ENCODE assay signal across 11 cellular contexts in the genomic region with DNA sequence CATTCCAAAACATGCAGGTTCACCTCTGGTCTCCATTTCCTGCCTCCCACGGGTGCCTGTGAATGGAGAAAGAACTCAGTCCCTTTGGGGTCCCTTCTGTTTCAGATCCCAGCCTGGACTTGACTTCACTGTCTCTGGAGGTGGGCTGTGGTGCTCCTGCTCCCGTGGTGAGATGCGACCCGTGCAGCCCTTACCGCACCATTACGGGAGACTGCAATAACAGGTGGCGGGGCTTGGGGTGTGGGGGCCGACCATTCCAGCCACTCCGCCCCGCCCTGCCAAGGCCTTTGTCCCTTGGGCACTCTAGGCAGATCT. TPM values are rescaled to one million over a fixed set of nuclear protein-coding genes. Genes with fewer than 3 reads are reported as not detected.
A peak's percentile ranks its signal among the peaks of the same experiment; 100 is the strongest.
DNase-seq lines count a peak whose midpoint lies in the region; ATAC-seq and TF ChIP-seq lines count a peak whose summit lies in the region.
"Had no signal": no experiment of that assay in that cellular context is flagged by ENCODE, and none has a peak within 500 bp of the region (broad histone marks: within the 10 kb centered on the region; RNA-seq: fewer than 3 reads in every experiment).

No MANE protein-coding gene starts in this region.

- no peak overlapping the region for H3K4ac ChIP-seq in mesendoderm (ENCODE audit: low read depth, low read length)

- no peak overlapping the region for H3K18ac ChIP-seq in mesendoderm (ENCODE audit: low read length)

- POLR2A ChIA-PET in activated CD4-positive, alpha-beta T cell treated with anti-CD3 and anti-CD28 coated beads for 36 hours (lab: Charles Lee), result no interaction called here

- H3K9me3 Mint-ChIP-seq in natural killer cell, result no peaks in the 10 kb centered on the region
- H3K9me3 Mint-ChIP-seq in natural killer cell treated with Interleukin-12 subunit alpha and Interleukin-12 subunit beta and Interleukin-15 and Interleukin-18, amount 100 ng/mL, for 72 hours, result no peaks in the 10 kb centered on the region
- H3K9me3 Mint-ChIP-seq in brain, result no peaks in the 10 kb centered on the region
- no peaks in the 10 kb centered on the region for H3K9me3 Mint-ChIP-seq in activated CD4-positive, alpha-beta T cell treated with anti-CD3 and anti-CD28 coated beads for 36 hours (ENCODE audit: low read depth)

- no peak for ATAC-seq in natural killer cell
- ATAC-seq in natural killer cell treated with Interleukin-12 subunit alpha and Interleukin-12 subunit beta and Interleukin-15 and Interleukin-18, amount 100 ng/mL, for 72 hours, result no peak
- peak; percentile 19 for ATAC-seq in aorta (ENCODE audit: low FRiP score)
- ATAC-seq in GM21786 (IDR thresholded peaks at IDR 0.05; ENCODE audit: unreplicated experiment), result no peak
- no peak for ATAC-seq in activated CD4-positive, alpha-beta T cell treated with anti-CD3 and anti-CD28 coated beads for 36 hours

- H4K8ac ChIP-seq in mesendoderm (ENCODE audit: low read depth, low read length), result no peak overlapping the region

- no peak overlapping the region for H3K27ac Mint-ChIP-seq in natural killer cell
- peak overlapping the region in 1 of 2 donors; percentile 11 for H3K27ac Mint-ChIP-seq in natural killer cell treated with Interleukin-12 subunit alpha and Interleukin-12 subunit beta and Interleukin-15 and Interleukin-18, amount 100 ng/mL, for 72 hours
- H3K27ac Mint-ChIP-seq in brain, result no peak overlapping the region
- no peak overlapping the region for H3K27ac Mint-ChIP-seq in activated CD4-positive, alpha-beta T cell treated with anti-CD3 and anti-CD28 coated beads for 36 hours

- peak overlapping the region; percentile 45 for H3K23ac ChIP-seq in mesendoderm (ENCODE audit: low read length)

- no peak overlapping the region for H2BK5ac ChIP-seq in mesendoderm (ENCODE audit: low read length)

- no peak overlapping the region for H2BK15ac ChIP-seq in mesendoderm (replicated peaks; ENCODE audit: low read depth)

- H3K4me3 ChIP-seq in mesendoderm (ENCODE audit: low read length), result no peak overlapping the region
- H3K4me3 ChIP-seq in aorta (ENCODE audit: low read length in 2 of 2), result no peak overlapping the region

- CTCF ChIA-PET in activated CD4-positive, alpha-beta T cell treated with anti-CD3 and anti-CD28 coated beads for 36 hours (lab: Charles Lee), result interaction anchor here (0.7 to 2.7 kb wide), 14 partner anchors 9 to 410 kb away, joined by 3 to 11 read pairs (median 7); a partner anchor contains a TSS

- DNase-seq in natural killer cell (no peak), mesendoderm (no peak), aorta (no peak), NCI-H2171 treated with DMSO at 0.1 percent for 48 hours (lab: John Stamatoyannopoulos, UW) (no peak)
- DNase-seq in natural killer cell treated with Interleukin-12 subunit alpha and Interleukin-12 subunit beta and Interleukin-15 and Interleukin-18, amount 100 ng/mL, for 72 hours (ENCODE audit: low spot score), result no peak
- DNase-seq in activated CD4-positive, alpha-beta T cell treated with anti-CD3 and anti-CD28 coated beads for 36 hours, result no peak
- DNase-seq: SIG-M5 had no signal

- no peak overlapping the region for H2BK120ac ChIP-seq in mesendoderm (ENCODE audit: low read depth, low read length)

- no peaks in the 10 kb centered on the region for H3K36me3 ChIP-seq in mesendoderm (ENCODE audit: control insufficient read depth, insufficient read depth, low read length)
- no peaks in the 10 kb centered on the region for H3K36me3 ChIP-seq in aorta (ENCODE audit: control insufficient read depth in 1 of 2, insufficient read depth in 2 of 2, low read length in 1 of 2)

- H3K27me3 ChIP-seq in mesendoderm (ENCODE audit: insufficient read depth, low read length, poor library complexity) (peaks cover 20% of the 10 kb centered on the region), aorta (ENCODE audit: control insufficient read depth in 1 of 2, insufficient read depth in 2 of 2, low read length in 1 of 2) (no peaks in the 10 kb centered on the region)

- H3K27me3 Mint-ChIP-seq in natural killer cell (ENCODE audit: low read depth in 2 of 2) (peaks cover 11 to 31% of the 10 kb centered on the region in 2 donors), brain (peaks cover 74% of the 10 kb centered on the region)
- peaks cover 4 to 16% of the 10 kb centered on the region in 2 donors for H3K27me3 Mint-ChIP-seq in natural killer cell treated with Interleukin-12 subunit alpha and Interleukin-12 subunit beta and Interleukin-15 and Interleukin-18, amount 100 ng/mL, for 72 hours
- peaks cover 29% of the 10 kb centered on the region for H3K27me3 Mint-ChIP-seq in activated CD4-positive, alpha-beta T cell treated with anti-CD3 and anti-CD28 coated beads for 36 hours

- intact Hi-C loops in natural killer cell (cut with micrococcal nuclease) (loop anchor here (5.0 kb wide), 1 partner anchor 198 kb away; no protein-coding TSS in a partner anchor), aorta (cut with DNase I) (no loop called here)
- intact Hi-C loops in activated CD4-positive, alpha-beta T cell treated with anti-CD3 and anti-CD28 coated beads for 36 hours (cut with DNase I, micrococcal nuclease), result loop anchor here in 1 of 2 experiments (1.0 kb wide), 1 partner anchor 198 kb away; no protein-coding TSS in a partner anchor

- no CpG with 5 or more reads among the region's 10 CpGs for WGBS in mesendoderm (ENCODE audit: extremely low coverage, insufficient coverage, low lambda C conversion rate)
- 9 to 11% methylated on average over 10 of the region's 10 CpGs for WGBS in aorta, 2 donors

- H3K4me1 Mint-ChIP-seq in natural killer cell (peaks cover 17 to 31% of the 10 kb centered on the region in 2 donors), brain (peaks cover 7% of the 10 kb centered on the region)
- peaks cover 16 to 22% of the 10 kb centered on the region in 2 donors for H3K4me1 Mint-ChIP-seq in natural killer cell treated with Interleukin-12 subunit alpha and Interleukin-12 subunit beta and Interleukin-15 and Interleukin-18, amount 100 ng/mL, for 72 hours (ENCODE audit: low read depth in 2 of 2)
- H3K4me1 Mint-ChIP-seq in activated CD4-positive, alpha-beta T cell treated with anti-CD3 and anti-CD28 coated beads for 36 hours, result peaks cover 11% of the 10 kb centered on the region

- peak overlapping the region; percentile 87 for H3K56ac ChIP-seq in mesendoderm (ENCODE audit: low read length)

- H2AK5ac ChIP-seq in mesendoderm (ENCODE audit: low read length), result no peak overlapping the region

- peak overlapping the region; percentile 93 for H3K4me2 ChIP-seq in mesendoderm (ENCODE audit: low read length)

- no peaks in the 10 kb centered on the region for H3K36me3 Mint-ChIP-seq in natural killer cell
- no peaks in the 10 kb centered on the region for H3K36me3 Mint-ChIP-seq in natural killer cell treated with Interleukin-12 subunit alpha and Interleukin-12 subunit beta and Interleukin-15 and Interleukin-18, amount 100 ng/mL, for 72 hours
- no peaks in the 10 kb centered on the region for H3K36me3 Mint-ChIP-seq in brain
- H3K36me3 Mint-ChIP-seq in activated CD4-positive, alpha-beta T cell treated with anti-CD3 and anti-CD28 coated beads for 36 hours (ENCODE audit: low read depth), result no peaks in the 10 kb centered on the region

- TF ChIP-seq CTCF in natural killer cell (IDR thresholded peaks at IDR 0.05), result no peak
- TF ChIP-seq CTCF in brain (conservative IDR thresholded peaks at IDR 0.05), result no peak

- no peak overlapping the region for H4K5ac ChIP-seq in mesendoderm (ENCODE audit: low read length)

- no peaks in the 10 kb centered on the region for H3K4me1 ChIP-seq in mesendoderm (ENCODE audit: control insufficient read depth, low read depth, low read length)
- H3K4me1 ChIP-seq in aorta (ENCODE audit: control insufficient read depth in 1 of 2, insufficient read depth in 2 of 2, low read length in 2 of 2), result no peaks in the 10 kb centered on the region

- H3K79me1 ChIP-seq in mesendoderm (ENCODE audit: low read length), result no peaks in the 10 kb centered on the region

- H3K4me3 Mint-ChIP-seq in natural killer cell, result peak overlapping the region; percentile 10
- no peak overlapping the region for H3K4me3 Mint-ChIP-seq in natural killer cell treated with Interleukin-12 subunit alpha and Interleukin-12 subunit beta and Interleukin-15 and Interleukin-18, amount 100 ng/mL, for 72 hours
- H3K4me3 Mint-ChIP-seq in brain, result peak overlapping the region; percentile 75 to 83 (median 80)
- no peak overlapping the region for H3K4me3 Mint-ChIP-seq in activated CD4-positive, alpha-beta T cell treated with anti-CD3 and anti-CD28 coated beads for 36 hours

- H3K79me2 ChIP-seq in mesendoderm (ENCODE audit: control insufficient read depth, insufficient read depth, low read length), result no peaks in the 10 kb centered on the region

- no peak overlapping the region for H3K9ac ChIP-seq in mesendoderm (ENCODE audit: low read length)

- no peak overlapping the region for H3K27ac ChIP-seq in mesendoderm (ENCODE audit: low read depth, low read length)
- H3K27ac ChIP-seq in aorta (ENCODE audit: low read depth in 1 of 2, low read length in 2 of 2), result no peak overlapping the region

- no peaks in the 10 kb centered on the region for H3K9me3 ChIP-seq in aorta (ENCODE audit: control insufficient read depth, low read length)

RNA-seq across cellular contexts. Expression of a gene that starts 10.5 kb away (rescaled TPM):
- total RNA-seq in natural killer cell, result not detected
- not detected for total RNA-seq in natural killer cell treated with Interleukin-12 subunit alpha and Interleukin-12 subunit beta and Interleukin-15 and Interleukin-18, amount 100 ng/mL, for 72 hours
- 0.20 TPM for polyA plus RNA-seq in brain (ENCODE audit: insufficient read depth, low read depth, low replicate concordance)
- 0.08 TPM for polyA plus RNA-seq in mesendoderm (2013, experiment 1 of 2)
- 0.15 TPM for polyA plus RNA-seq in mesendoderm (2013, experiment 2 of 2)
- total RNA-seq in aorta, result not detected
- not detected for polyA plus RNA-seq in aorta
- total RNA-seq in activated CD4-positive, alpha-beta T cell treated with anti-CD3 and anti-CD28 coated beads for 36 hours, result under 1 TPM in 1 of 2 experiments, not detected in 1; 0.14 TPM
- total RNA-seq: lung microvascular endothelial cell had no signal

RNA-seq across cellular contexts. Expression of a gene that starts 29.9 kb away (rescaled TPM):
- total RNA-seq in natural killer cell (10 to 100 TPM in 1 of 3 donors, 1 to 10 TPM in 2; 4.5 to 10.7 (median 8.5) TPM), aorta (10 to 100 TPM; 10.1 to 13.3 TPM)
- total RNA-seq in natural killer cell treated with Interleukin-12 subunit alpha and Interleukin-12 subunit beta and Interleukin-15 and Interleukin-18, amount 100 ng/mL, for 72 hours, result 10 to 100 TPM; 13.2 to 20.2 TPM
- polyA plus RNA-seq in brain (ENCODE audit: insufficient read depth, low read depth, low replicate concordance) (20.6 TPM), aorta (10 to 100 TPM in 1 of 2 donors, 1 to 10 TPM in 1; 4.3 to 13.8 TPM)
- polyA plus RNA-seq in mesendoderm (2013, experiment 1 of 2), result 8.1 TPM
- 9.0 TPM for polyA plus RNA-seq in mesendoderm (2013, experiment 2 of 2)
- 10 to 100 TPM; 20.4 to 22.5 TPM for total RNA-seq in activated CD4-positive, alpha-beta T cell treated with anti-CD3 and anti-CD28 coated beads for 36 hours

RNA-seq across cellular contexts. Expression of a gene that starts 31.8 kb away (rescaled TPM):
- total RNA-seq in natural killer cell, result 1 to 10 TPM in 2 of 3 donors, not detected in 1; 1.8 to 1.9 TPM
- total RNA-seq in natural killer cell treated with Interleukin-12 subunit alpha and Interleukin-12 subunit beta and Interleukin-15 and Interleukin-18, amount 100 ng/mL, for 72 hours, result not detected
- 0.88 TPM for polyA plus RNA-seq in brain (ENCODE audit: insufficient read depth, low read depth, low replicate concordance)
- 0.03 TPM for polyA plus RNA-seq in mesendoderm (2013, experiment 1 of 2)
- polyA plus RNA-seq in mesendoderm (2013, experiment 2 of 2), result 0.08 TPM
- total RNA-seq in aorta, result under 1 TPM; 0.26 to 0.63 TPM
- polyA plus RNA-seq in aorta, result under 1 TPM; 0.18 to 0.38 TPM
- under 1 TPM in 1 of 2 experiments, not detected in 1; 0.07 TPM for total RNA-seq in activated CD4-positive, alpha-beta T cell treated with anti-CD3 and anti-CD28 coated beads for 36 hours
- total RNA-seq: lung microvascular endothelial cell had no signal

RNA-seq across cellular contexts. Expression of a gene that starts 56.4 kb away (rescaled TPM):
- not detected for total RNA-seq in natural killer cell
- not detected for total RNA-seq in natural killer cell treated with Interleukin-12 subunit alpha and Interleukin-12 subunit beta and Interleukin-15 and Interleukin-18, amount 100 ng/mL, for 72 hours
- polyA plus RNA-seq in brain (ENCODE audit: insufficient read depth, low read depth, low replicate concordance), result not detected
- polyA plus RNA-seq in mesendoderm (2013, experiment 1 of 2), result 0.01 TPM
- not detected for polyA plus RNA-seq in mesendoderm (2013, experiment 2 of 2)
- not detected for total RNA-seq in aorta
- polyA plus RNA-seq in aorta, result not detected
- total RNA-seq in activated CD4-positive, alpha-beta T cell treated with anti-CD3 and anti-CD28 coated beads for 36 hours, result not detected
- total RNA-seq: lung microvascular endothelial cell, temporal lobe had no signal

Comparison
In these comparisons a context has a peak if more than half of its experiments do, and no peak if none do; other contexts are left out.
1. H3K4me3 Mint-ChIP-seq: peak in natural killer cell (single experiment) and brain (5 of 5); none in natural killer cell treated with Interleukin-12 subunit alpha and Interleukin-12 subunit beta and Interleukin-15 and Interleukin-18, amount 100 ng/mL, for 72 hours (single experiment) and activated CD4-positive, alpha-beta T cell treated with anti-CD3 and anti-CD28 coated beads for 36 hours (single experiment).